ENCODE assay signal across 22 cellular contexts in genomic region chr19:14325863-14326262, GRCh38.
"Had no signal": no experiment of that assay in that cellular context is flagged by ENCODE, and none has a peak within 500 bp of the region (broad histone marks: within the 10 kb centered on the region; RNA-seq: fewer than 3 reads in every experiment).

No MANE protein-coding gene starts in this region.

- H3K36me3 ChIP-seq: cardiac muscle cell, heart right ventricle, thoracic aorta, vagina had no signal

- ATAC-seq: body of pancreas, heart right ventricle, left ventricle myocardium superior, natural killer cell had no signal

- H3K27ac Mint-ChIP-seq: activated T-cell treated with anti-CD3 and anti-CD28 coated beads, Interleukin-2, amount 50 U/mL, for 24 hours; activated T-helper 2 cell treated with anti-CD3 and anti-CD28 coated beads, Interferon-gamma antibody, Interleukin-2, Interleukin-4, amounts not matched to agents 10 μg/mL and 5 μg/mL and 100 μg/mL, durations not matched to agents 14 hours and 24 hours and 36 hours; natural killer cell; progenitor cell of endocrine pancreas; type B pancreatic cell had no signal

- H3K4me3 ChIP-seq: body of pancreas, cardiac muscle cell, heart right ventricle, thoracic aorta, vagina had no signal

- H3K4me1 Mint-ChIP-seq: natural killer cell had no signal

- H3K36me3 Mint-ChIP-seq: natural killer cell, type B pancreatic cell had no signal

- H3K4me3 Mint-ChIP-seq: activated T-cell treated with anti-CD3 and anti-CD28 coated beads, Interleukin-2, amount 50 U/mL, for 24 hours; natural killer cell; type B pancreatic cell had no signal

- H3K4me1 ChIP-seq: body of pancreas, heart right ventricle, vagina had no signal

- H3K27ac ChIP-seq: body of pancreas, cardiac muscle cell, epithelial cell of prostate, heart right ventricle, thoracic aorta, vagina had no signal

- H3K9me3 Mint-ChIP-seq: activated T-cell treated with anti-CD3 and anti-CD28 coated beads, Interleukin-2, amount 50 U/mL, for 24 hours; activated T-helper 2 cell treated with anti-CD3 and anti-CD28 coated beads, Interferon-gamma antibody, Interleukin-2, Interleukin-4, amounts not matched to agents 10 μg/mL and 5 μg/mL and 100 μg/mL, durations not matched to agents 14 hours and 24 hours and 36 hours; natural killer cell; type B pancreatic cell had no signal

- DNase-seq: activated CD4-positive, alpha-beta T cell treated with anti-CD3 and anti-CD28 coated beads for 1 hour; activated CD8-positive, alpha-beta memory T cell treated with anti-CD3 and anti-CD28 coated beads for 24 hours; activated CD8-positive, alpha-beta memory T cell treated with anti-CD3 and anti-CD28 coated beads, Interleukin-2, amount 50 U/mL, for 4 hours; activated naive CD4-positive, alpha-beta T cell; activated T-cell treated with anti-CD3 and anti-CD28 coated beads, Interleukin-2, amount 50 U/mL, for 24 hours; anterior cingulate cortex; body of pancreas; cortex of kidney; heart right ventricle; left ventricle myocardium superior; mammary epithelial cell; midbrain; natural killer cell; stimulated activated CD4-positive, alpha-beta T cell treated with anti-CD3 and anti-CD28 coated beads, Interleukin-4, amount 100 ng/mL, for 1 hour; stimulated activated naive CD4-positive, alpha-beta T cell treated with Interleukin-2 at 50 U/mL for 16 hours had no signal

- H3K27me3 ChIP-seq: body of pancreas, cardiac muscle cell, vagina had no signal

- H3K27me3 Mint-ChIP-seq: activated T-cell treated with anti-CD3 and anti-CD28 coated beads, Interleukin-2, amount 50 U/mL, for 24 hours; progenitor cell of endocrine pancreas had no signal

- H3K9me3 ChIP-seq: body of pancreas, thoracic aorta, vagina had no signal
